1 cellular context compared by ENCODE assay signal in the genomic region with DNA sequence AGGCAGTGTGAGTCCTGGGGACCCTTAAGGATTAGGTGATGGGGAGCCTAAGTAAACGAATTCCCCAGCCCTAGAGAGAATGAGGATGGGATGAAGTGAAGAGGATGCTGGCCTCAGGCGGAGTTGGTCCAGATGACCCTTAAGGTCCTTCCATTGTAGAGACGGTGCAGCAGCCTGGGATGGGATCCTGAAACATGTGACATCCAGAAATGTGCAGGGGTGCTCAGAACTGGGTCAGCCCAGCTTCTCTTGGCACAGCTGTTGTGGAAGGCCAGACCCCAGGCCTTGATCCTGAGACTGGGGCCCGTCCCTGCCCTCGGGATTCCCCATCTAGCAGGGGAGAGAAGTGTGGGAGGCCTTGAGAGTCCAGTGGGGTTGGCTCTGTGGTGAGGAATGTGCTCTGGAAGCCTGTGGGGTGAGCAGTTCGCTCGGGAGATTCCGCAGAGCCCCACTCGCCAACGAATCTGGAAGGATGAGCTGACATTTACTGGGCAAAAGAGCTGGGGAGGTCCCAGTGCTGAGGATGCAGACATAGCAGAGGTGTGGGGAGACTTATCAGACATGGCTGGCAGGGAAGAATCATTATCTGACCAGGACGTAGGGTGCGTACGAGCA.
TF ChIP-seq lines count a peak whose summit lies in the region.

No MANE protein-coding gene starts in this region.

TF ChIP-seq in SK-N-SH, 30 proteins besides CTCF, POLR2A, EP300 and RAD21:
- TF ChIP-seq MEF2A (IDR thresholded peaks at IDR 0.05; ENCODE audit: borderline replicate concordance, low read depth) = no peak
- TF ChIP-seq NFIC (IDR thresholded peaks at IDR 0.05; ENCODE audit: borderline replicate concordance) = no peak
- TF ChIP-seq, protein P1, sequence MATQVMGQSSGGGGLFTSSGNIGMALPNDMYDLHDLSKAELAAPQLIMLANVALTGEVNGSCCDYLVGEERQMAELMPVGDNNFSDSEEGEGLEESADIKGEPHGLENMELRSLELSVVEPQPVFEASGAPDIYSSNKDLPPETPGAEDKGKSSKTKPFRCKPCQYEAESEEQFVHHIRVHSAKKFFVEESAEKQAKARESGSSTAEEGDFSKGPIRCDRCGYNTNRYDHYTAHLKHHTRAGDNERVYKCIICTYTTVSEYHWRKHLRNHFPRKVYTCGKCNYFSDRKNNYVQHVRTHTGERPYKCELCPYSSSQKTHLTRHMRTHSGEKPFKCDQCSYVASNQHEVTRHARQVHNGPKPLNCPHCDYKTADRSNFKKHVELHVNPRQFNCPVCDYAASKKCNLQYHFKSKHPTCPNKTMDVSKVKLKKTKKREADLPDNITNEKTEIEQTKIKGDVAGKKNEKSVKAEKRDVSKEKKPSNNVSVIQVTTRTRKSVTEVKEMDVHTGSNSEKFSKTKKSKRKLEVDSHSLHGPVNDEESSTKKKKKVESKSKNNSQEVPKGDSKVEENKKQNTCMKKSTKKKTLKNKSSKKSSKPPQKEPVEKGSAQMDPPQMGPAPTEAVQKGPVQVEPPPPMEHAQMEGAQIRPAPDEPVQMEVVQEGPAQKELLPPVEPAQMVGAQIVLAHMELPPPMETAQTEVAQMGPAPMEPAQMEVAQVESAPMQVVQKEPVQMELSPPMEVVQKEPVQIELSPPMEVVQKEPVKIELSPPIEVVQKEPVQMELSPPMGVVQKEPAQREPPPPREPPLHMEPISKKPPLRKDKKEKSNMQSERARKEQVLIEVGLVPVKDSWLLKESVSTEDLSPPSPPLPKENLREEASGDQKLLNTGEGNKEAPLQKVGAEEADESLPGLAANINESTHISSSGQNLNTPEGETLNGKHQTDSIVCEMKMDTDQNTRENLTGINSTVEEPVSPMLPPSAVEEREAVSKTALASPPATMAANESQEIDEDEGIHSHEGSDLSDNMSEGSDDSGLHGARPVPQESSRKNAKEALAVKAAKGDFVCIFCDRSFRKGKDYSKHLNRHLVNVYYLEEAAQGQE (IDR thresholded peaks at IDR 0.05; ENCODE audit: low read depth, low read length) = no peak
- TF ChIP-seq FOXM1 (IDR thresholded peaks at IDR 0.05; ENCODE audit: low read depth) = no peak
